In genomic region chr14:74424606-74425005, GRCh38 we compare ENCODE assay signal across 25 cellular contexts. TPM values are rescaled to one million over a fixed set of nuclear protein-coding genes. Genes with fewer than 3 reads are reported as not detected.
"Had no signal": no experiment of that assay in that cellular context is flagged by ENCODE, and none has a peak within 500 bp of the region (broad histone marks: within the 10 kb centered on the region; RNA-seq: fewer than 3 reads in every experiment).

No MANE protein-coding gene starts in this region.

- H3K27ac ChIP-seq: SJSA1, SK-N-MC had no signal

- DNase-seq: KBM-7, MV-4-11, NCI-H1048, NCI-H1105, NCI-H1417, NCI-H1436 treated with DMSO at 0.1 percent for 48 hours, NCI-H1694 treated with DMSO at 0.1 percent for 48 hours, NCI-H1930, NCI-H2081, NCI-H2107, NCI-H2227 treated with DMSO at 0.1 percent for 48 hours, NCI-H524, NCI-H69, NCI-H774, Right ventricle myocardium superior, RPMI8226, SIG-M5, SW 1271 had no signal

- H3K4me1 ChIP-seq: SJSA1 had no signal

- H3K9me3 ChIP-seq: SJSA1 had no signal

- H3K4me3 ChIP-seq: SJSA1, SK-N-MC had no signal

- FAIRE-seq: RCC 7860 had no signal

- H3K36me3 ChIP-seq: SJSA1 had no signal

RNA-seq across cellular contexts. Expression of gene SYNDIG1L, which starts 1.4 kb away (rescaled TPM):
- total RNA-seq: HT-29, LHCN-M2, MCF 10A, NCI-H460, Right ventricle myocardium superior, SJSA1 had no signal
